25 cellular contexts compared by ENCODE assay signal in the genomic region with DNA sequence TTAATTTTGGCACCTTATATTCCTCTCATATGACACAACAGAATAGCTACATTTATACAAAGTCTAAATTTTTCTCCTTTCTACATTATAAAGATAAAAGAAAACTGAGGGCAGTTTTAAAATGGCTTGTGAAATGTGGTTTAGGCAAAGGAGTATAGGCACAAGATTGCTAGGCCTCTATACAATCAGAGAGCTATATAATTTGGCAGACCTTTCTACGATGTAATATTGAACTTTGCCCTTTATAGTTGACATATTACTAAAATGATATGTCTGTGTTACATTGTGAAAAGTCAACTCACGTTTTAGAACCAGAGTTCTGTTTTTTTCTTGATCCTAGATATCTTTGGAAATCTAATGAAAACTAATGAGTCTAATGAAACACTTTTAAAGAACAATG.
"Had no signal": no experiment of that assay in that cellular context is flagged by ENCODE, and none has a peak within 500 bp of the region (broad histone marks: within the 10 kb centered on the region; RNA-seq: fewer than 3 reads in every experiment).

No MANE protein-coding gene starts in this region.

- H3K27ac ChIP-seq: KMS-11, SJSA1, SK-N-MC had no signal

- H3K9me3 ChIP-seq: SJSA1 had no signal

- ATAC-seq: K562 had no signal

- H3K36me3 ChIP-seq: SJSA1 had no signal

- H3K27me3 ChIP-seq: SJSA1 had no signal

- H3K4me3 ChIP-seq: K562, SJSA1, SK-N-MC had no signal

- H3K4me1 ChIP-seq: SJSA1 had no signal

- DNase-seq: Kasumi-1, MV-4-11, NCI-H1048, NCI-H1105, NCI-H1417, NCI-H1436 treated with DMSO at 0.1 percent for 48 hours, NCI-H1694 treated with DMSO at 0.1 percent for 48 hours, NCI-H1930, NCI-H2081, NCI-H2171, NCI-H226, NCI-H446, NCI-H510A, NCI-H524 treated with DMSO at 0.1 percent for 48 hours, NCI-H69, NCI-H774, Right ventricle myocardium superior, RPMI8226, SIG-M5 had no signal

- FAIRE-seq: HTR-8/SVneo, K562, RCC 7860 had no signal
